Comparison of ENCODE assay signal across 19 cellular contexts in genomic region chr7:72286486-72286885, GRCh38.
"Had no signal": no experiment of that assay in that cellular context is flagged by ENCODE, and none has a peak within 500 bp of the region (broad histone marks: within the 10 kb centered on the region; RNA-seq: fewer than 3 reads in every experiment).

No MANE protein-coding gene starts in this region.

- H3K4me3 ChIP-seq: dorsolateral prefrontal cortex, lower lobe of right lung, ovary, psoas muscle, sigmoid colon, stomach, tibial nerve, upper lobe of left lung, uterus had no signal

- H3K27me3 ChIP-seq: dorsolateral prefrontal cortex, ovary, sigmoid colon, stomach, tibial nerve, upper lobe of left lung, uterus had no signal

- H3K9me3 ChIP-seq: ovary, uterus had no signal

- ATAC-seq: left ventricle myocardium superior; lower lobe of right lung; natural killer cell; psoas muscle; right cardiac atrium; stimulated activated effector memory CD8-positive, alpha-beta T cell treated with anti-CD3 and anti-CD28 coated beads, Interleukin-12 subunit alpha, Interleukin-12 subunit beta, amount 100 ng/mL, for 72 hours had no signal

- H3K36me3 ChIP-seq: lower lobe of right lung, ovary, sigmoid colon, stomach, tibial nerve, upper lobe of left lung, uterus had no signal

- DNase-seq: effector CD4-positive, alpha-beta T cell; left ventricle myocardium superior; lower lobe of right lung; natural killer cell; occipital lobe; ovary; posterior cingulate gyrus; psoas muscle; right cardiac atrium; sigmoid colon; stimulated activated CD4-positive, alpha-beta T cell treated with anti-CD3 and anti-CD28 coated beads, Interleukin-2, amount 100 ng/mL, for 24 hours; stimulated activated CD4-positive, alpha-beta T cell treated with anti-CD3 and anti-CD28 coated beads, Interleukin-4, amount 100 ng/mL, for 24 hours; stimulated activated naive CD4-positive, alpha-beta T cell treated with Interleukin-2 at 50 U/mL for 16 hours; stomach; upper lobe of left lung; uterus had no signal

- H3K27ac ChIP-seq: dorsolateral prefrontal cortex, lower lobe of right lung, ovary, psoas muscle, sigmoid colon, stomach, tibial nerve, upper lobe of left lung, uterus had no signal

- H3K4me1 ChIP-seq: lower lobe of right lung, psoas muscle, sigmoid colon, stomach, tibial nerve, upper lobe of left lung, uterus had no signal
